ENCODE assay signal across 10 cellular contexts in the genomic region with DNA sequence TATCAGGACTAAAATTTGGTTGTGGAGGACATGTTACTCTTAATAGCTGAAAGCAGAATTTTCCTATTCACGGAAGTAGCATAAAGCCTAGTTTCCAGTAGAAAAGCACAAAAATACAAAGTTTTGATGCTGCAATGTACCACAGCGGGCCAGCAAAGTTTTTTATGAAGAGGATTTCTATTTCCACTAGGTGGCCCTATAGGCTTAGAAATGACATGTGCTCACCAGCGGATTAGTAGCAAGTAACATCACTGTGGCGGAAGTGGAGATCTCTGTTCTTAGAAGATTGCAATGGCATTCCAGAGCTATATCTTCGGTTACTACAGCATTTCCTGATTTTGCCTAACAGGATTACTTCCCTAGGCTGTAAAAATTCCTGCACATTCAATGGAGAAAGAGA.
A peak's percentile ranks its signal among the peaks of the same experiment; 100 is the strongest.
DNase-seq lines count a peak whose midpoint lies in the region; ATAC-seq and TF ChIP-seq lines count a peak whose summit lies in the region.
"Had no signal": no experiment of that assay in that cellular context is flagged by ENCODE, and none has a peak within 500 bp of the region (broad histone marks: within the 10 kb centered on the region; RNA-seq: fewer than 3 reads in every experiment).

No MANE protein-coding gene starts in this region.

- H3K27me3 Mint-ChIP-seq in osteocyte (ENCODE audit: unreplicated experiment): peaks cover 6% of the 10 kb centered on the region

- peak; percentile 35; the same call in 1 of the 2 replicates for TF ChIP-seq CTCF in WERI-Rb-1 (IDR thresholded peaks at IDR 0.05; ENCODE audit: low read depth, low read length)
- TF ChIP-seq CTCF in osteocyte (IDR thresholded peaks at IDR 0.05): peak; percentile 48
- TF ChIP-seq CTCF in lower lobe of right lung (IDR thresholded peaks at IDR 0.05): no peak

- H3K9me3 ChIP-seq in WERI-Rb-1 (ENCODE audit: severe bottlenecking): peaks cover 3% of the 10 kb centered on the region
- peaks cover 22% of the 10 kb centered on the region for H3K9me3 ChIP-seq in lower lobe of right lung

- H3K9me3 Mint-ChIP-seq in osteocyte (ENCODE audit: unreplicated experiment): peaks cover 7% of the 10 kb centered on the region

- H3K4me3 Mint-ChIP-seq in osteocyte (ENCODE audit: unreplicated experiment): no peak overlapping the region

- peak; percentile 56 for DNase-seq in HEK293T (ENCODE audit: extremely low spot score)
- peak; percentile 6 for DNase-seq in NCI-H2029 treated with DMSO at 0.1 percent for 48 hours (lab: John Stamatoyannopoulos, UW)
- DNase-seq in WERI-Rb-1: peak; percentile 24
- no peak for DNase-seq in osteocyte (ENCODE audit: extremely low spot score, unreplicated experiment)
- DNase-seq in lower lobe of right lung: no peak
- no peak for DNase-seq in T-helper 2 cell
- DNase-seq in DMS153 (lab: John Stamatoyannopoulos, UW): no peak
- DNase-seq: KG1 had no signal

- intact Hi-C loops in lower lobe of right lung (cut with DNase I): no loop called here

- peaks cover 6% of the 10 kb centered on the region for H3K4me1 Mint-ChIP-seq in osteocyte (ENCODE audit: unreplicated experiment)

- POLR2A ChIA-PET in HEK293T (lab: Yijun Ruan, JAX): no interaction called here

- no peak overlapping the region for H3K4me3 ChIP-seq in WERI-Rb-1 (ENCODE audit: low read depth, low read length)
- no peak overlapping the region for H3K4me3 ChIP-seq in lower lobe of right lung
- H3K4me3 ChIP-seq: skin epidermis had no signal

- CTCF ChIA-PET in HEK293T (lab: Yijun Ruan, JAX): interaction anchor here (0.7 kb wide), 3 partner anchors 153 to 1678 kb away, joined by 3 to 4 read pairs (median 4); no protein-coding TSS in a partner anchor

- no peaks in the 10 kb centered on the region for H3K4me1 ChIP-seq in lower lobe of right lung

- H3K27ac Mint-ChIP-seq in osteocyte (ENCODE audit: unreplicated experiment): no peak overlapping the region

- peaks cover 4% of the 10 kb centered on the region for H3K36me3 Mint-ChIP-seq in osteocyte (ENCODE audit: unreplicated experiment)

- H3K36me3 ChIP-seq in WERI-Rb-1: no peaks in the 10 kb centered on the region
- no peaks in the 10 kb centered on the region for H3K36me3 ChIP-seq in lower lobe of right lung

- H3K27me3 ChIP-seq in WERI-Rb-1 (ENCODE audit: insufficient read depth, low read depth, severe bottlenecking) (no peaks in the 10 kb centered on the region), lower lobe of right lung (ENCODE audit: low read depth) (no peaks in the 10 kb centered on the region)

- ATAC-seq in lower lobe of right lung: no peak

- H3K27ac ChIP-seq in WERI-Rb-1: no peak overlapping the region
- H3K27ac ChIP-seq in lower lobe of right lung: no peak overlapping the region
- H3K27ac ChIP-seq: epithelial cell of prostate, skin epidermis had no signal

TF ChIP-seq in HEK293T, 16 proteins besides CTCF, POLR2A, EP300 and RAD21:
- TF ChIP-seq, protein P1, sequence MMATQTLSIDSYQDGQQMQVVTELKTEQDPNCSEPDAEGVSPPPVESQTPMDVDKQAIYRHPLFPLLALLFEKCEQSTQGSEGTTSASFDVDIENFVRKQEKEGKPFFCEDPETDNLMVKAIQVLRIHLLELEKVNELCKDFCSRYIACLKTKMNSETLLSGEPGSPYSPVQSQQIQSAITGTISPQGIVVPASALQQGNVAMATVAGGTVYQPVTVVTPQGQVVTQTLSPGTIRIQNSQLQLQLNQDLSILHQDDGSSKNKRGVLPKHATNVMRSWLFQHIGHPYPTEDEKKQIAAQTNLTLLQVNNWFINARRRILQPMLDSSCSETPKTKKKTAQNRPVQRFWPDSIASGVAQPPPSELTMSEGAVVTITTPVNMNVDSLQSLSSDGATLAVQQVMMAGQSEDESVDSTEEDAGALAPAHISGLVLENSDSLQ (IDR thresholded peaks at IDR 0.05): no peak
- TF ChIP-seq SUZ12 (IDR thresholded peaks at IDR 0.05) (no peak), ZNF384 (IDR thresholded peaks at IDR 0.05) (no peak), ARNT (IDR thresholded peaks at IDR 0.05) (no peak), FOXA1 (IDR thresholded peaks at IDR 0.05) (no peak), NFRKB (IDR thresholded peaks at IDR 0.05) (no peak), FOXM1 (IDR thresholded peaks at IDR 0.05; ENCODE audit: borderline replicate concordance) (no peak), CTBP1 (IDR thresholded peaks at IDR 0.05; ENCODE audit: borderline replicate concordance) (no peak), L3MBTL2 (conservative IDR thresholded peaks at IDR 0.05) (no peak), SP1 (IDR thresholded peaks at IDR 0.05) (no peak), HDGF (IDR thresholded peaks at IDR 0.05; ENCODE audit: borderline replicate concordance) (no peak), LEF1 (IDR thresholded peaks at IDR 0.05; ENCODE audit: borderline replicate concordance) (no peak), ELF4 (IDR thresholded peaks at IDR 0.05) (no peak), BHLHE40 (IDR thresholded peaks at IDR 0.05; ENCODE audit: borderline replicate concordance) (no peak), FOXK2 (IDR thresholded peaks at IDR 0.05) (no peak), TARDBP (IDR thresholded peaks at IDR 0.05) (no peak)
TF ChIP-seq in HEK293T: peak in this region for 0.

Comparison
In these comparisons a context has a peak if more than half of its experiments do, and no peak if none do; other contexts are left out.
1. DNase-seq: peak in HEK293T (single experiment), NCI-H2029 treated with DMSO at 0.1 percent for 48 hours (single experiment) and WERI-Rb-1 (single experiment); none in osteocyte (single experiment), lower lobe of right lung (single experiment), T-helper 2 cell (0 of 5) and DMS153 (single experiment).